In the genomic region with DNA sequence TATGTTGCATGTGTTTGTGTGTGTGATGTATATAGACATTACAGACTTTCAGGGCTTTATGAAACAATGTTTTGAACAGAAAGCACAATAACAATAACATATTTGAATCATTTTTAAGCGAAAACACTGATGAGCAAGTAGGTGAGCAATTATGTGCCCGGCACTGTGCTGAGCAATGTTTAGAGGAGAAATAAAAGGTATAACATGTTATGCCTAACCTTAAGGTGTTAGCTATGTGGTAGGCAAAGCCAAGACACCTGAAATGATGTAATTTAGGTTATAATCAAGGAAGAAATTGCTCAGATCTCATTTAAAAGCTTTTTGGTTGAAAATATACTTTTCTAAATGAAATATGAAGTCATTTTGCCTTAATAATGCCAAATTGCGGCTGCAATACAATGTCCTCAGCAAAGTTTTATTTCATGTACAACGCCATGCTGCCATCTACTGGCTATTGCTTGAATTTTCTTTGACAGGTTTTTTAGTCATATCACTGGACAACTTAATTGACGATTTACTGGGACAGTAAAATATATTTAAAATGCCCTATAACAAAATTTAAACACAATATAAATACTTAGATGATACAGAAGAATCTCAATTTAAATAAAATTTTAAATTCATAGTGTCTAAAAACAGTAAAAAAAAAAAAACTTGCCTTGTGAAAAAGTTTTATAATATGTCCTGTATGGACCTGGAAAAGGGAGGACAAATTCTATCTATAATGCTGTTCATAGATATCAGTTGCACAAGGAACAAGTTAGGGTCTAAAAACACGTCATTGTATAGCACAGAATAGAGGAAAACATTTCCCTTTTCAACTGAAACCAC, we compare ENCODE assay signal across 8 cellular contexts.
DNase-seq lines count a peak whose midpoint lies in the region; ATAC-seq and TF ChIP-seq lines count a peak whose summit lies in the region.

No MANE protein-coding gene starts in this region.

- H3K27ac Mint-ChIP-seq in GM23338, result no peak overlapping the region
- no peak overlapping the region for H3K27ac Mint-ChIP-seq in T-helper 2 cell treated with Interferon-gamma antibody and Interleukin-4, amounts not matched to agents 5 μg/mL and 100 μg/mL, for 36 hours

- no peak overlapping the region for H2AFZ ChIP-seq in GM23338
- no peak overlapping the region for H2AFZ ChIP-seq in osteoblast (ENCODE audit: low read length)

- H3K4me1 ChIP-seq in GM23338 (ENCODE audit: insufficient read depth) (peaks cover 22% of the 10 kb centered on the region), osteoblast (ENCODE audit: insufficient read depth, low read length) (no peaks in the 10 kb centered on the region)

- no peak for TF ChIP-seq POLR2A in NB4 (IDR thresholded peaks at IDR 0.05; ENCODE audit: extremely low read depth, insufficient read length)

- H3K4me3 Mint-ChIP-seq in GM23338, result no peak overlapping the region
- H3K4me3 Mint-ChIP-seq in T-helper 2 cell treated with Interferon-gamma antibody and Interleukin-4, amounts not matched to agents 5 μg/mL and 100 μg/mL, for 36 hours, result no peak overlapping the region

- H3K9me2 ChIP-seq in GM23338 (ENCODE audit: insufficient read depth), result no peaks in the 10 kb centered on the region

- peak; percentile 34; the same call in 2 of the 3 replicates for ATAC-seq in GM23338

- H4K20me1 ChIP-seq in GM23338 (replicated peaks; ENCODE audit: insufficient read depth) (no peaks in the 10 kb centered on the region), osteoblast (ENCODE audit: insufficient read depth, low read length) (no peaks in the 10 kb centered on the region)

- TF ChIP-seq CTCF in GM23338 (conservative IDR thresholded peaks at IDR 0.05; ENCODE audit: low read depth in 2 of 2), result peak; percentile 73 to 87
- peak; percentile 46 for TF ChIP-seq CTCF in NB4 (IDR thresholded peaks at IDR 0.05; ENCODE audit: low read depth, low read length)
- peak; percentile 25; the same call in 1 of the 2 replicates for TF ChIP-seq CTCF in WI38 (IDR thresholded peaks at IDR 0.05; ENCODE audit: low read depth, low read length)
- TF ChIP-seq CTCF in osteoblast (IDR thresholded peaks at IDR 0.05; ENCODE audit: extremely low read depth, low read depth, low read length), result peak; percentile 66

- H3K9me3 ChIP-seq in osteoblast (ENCODE audit: low read depth, low read length), result no peaks in the 10 kb centered on the region

- no peaks in the 10 kb centered on the region for H3K27me3 Mint-ChIP-seq in GM23338 (ENCODE audit: insufficient read depth, low read depth, poor library complexity)
- no peaks in the 10 kb centered on the region for H3K27me3 Mint-ChIP-seq in T-helper 2 cell treated with Interferon-gamma antibody and Interleukin-4, amounts not matched to agents 5 μg/mL and 100 μg/mL, for 36 hours (ENCODE audit: low read depth)

- no peaks in the 10 kb centered on the region for H3K36me3 Mint-ChIP-seq in GM23338 (ENCODE audit: low read depth)
- no peaks in the 10 kb centered on the region for H3K36me3 Mint-ChIP-seq in T-helper 2 cell treated with Interferon-gamma antibody and Interleukin-4, amounts not matched to agents 5 μg/mL and 100 μg/mL, for 36 hours (ENCODE audit: low read depth)

- DNase-seq in activated T-cell treated with anti-CD3 and anti-CD28 coated beads for 4 hours (peak; percentile 34), GM23338 (ENCODE audit: low spot score) (peak; percentile 82), NB4 (ENCODE audit: low read depth) (peak; percentile 67), fibroblast of gingiva (ENCODE audit: low read depth) (peak; percentile 46), osteoblast (ENCODE audit: insufficient read length, low spot score, missing footprints) (no peak)
- DNase-seq in activated T-cell treated with anti-CD3 and anti-CD28 coated beads, Interleukin-2, amount 50 U/mL, for 1 hour, result no peak
- DNase-seq in T-helper 2 cell treated with Interferon-gamma antibody and Interleukin-4, amounts not matched to agents 5 μg/mL and 100 μg/mL, for 36 hours (ENCODE audit: low spot score), result no peak

- no peak overlapping the region for H3K27ac ChIP-seq in GM23338 (ENCODE audit: low read depth)
- no peak overlapping the region for H3K27ac ChIP-seq in osteoblast (ENCODE audit: low read depth, low read length)

- H3K27me3 ChIP-seq in GM23338 (ENCODE audit: insufficient read depth) (no peaks in the 10 kb centered on the region), osteoblast (ENCODE audit: insufficient read depth, low read length) (no peaks in the 10 kb centered on the region)

- H3K4me2 ChIP-seq in GM23338, result no peak overlapping the region
- H3K4me2 ChIP-seq in osteoblast (ENCODE audit: insufficient read depth, low read length), result no peak overlapping the region

- H3K79me2 ChIP-seq in GM23338 (replicated peaks; ENCODE audit: insufficient read depth) (no peaks in the 10 kb centered on the region), osteoblast (ENCODE audit: insufficient read depth, low read length) (no peaks in the 10 kb centered on the region)

- peaks cover 21% of the 10 kb centered on the region for H3K4me1 Mint-ChIP-seq in GM23338
- peaks cover 15% of the 10 kb centered on the region for H3K4me1 Mint-ChIP-seq in T-helper 2 cell treated with Interferon-gamma antibody and Interleukin-4, amounts not matched to agents 5 μg/mL and 100 μg/mL, for 36 hours (ENCODE audit: low read depth)

- no peaks in the 10 kb centered on the region for H3F3A ChIP-seq in GM23338 (replicated peaks; ENCODE audit: low read depth)

- H3K9me3 Mint-ChIP-seq in GM23338, result no peaks in the 10 kb centered on the region; the same call in 2 of the 3 replicates
- no peaks in the 10 kb centered on the region for H3K9me3 Mint-ChIP-seq in T-helper 2 cell treated with Interferon-gamma antibody and Interleukin-4, amounts not matched to agents 5 μg/mL and 100 μg/mL, for 36 hours

- H3K36me3 ChIP-seq in GM23338 (ENCODE audit: insufficient read depth) (no peaks in the 10 kb centered on the region), osteoblast (ENCODE audit: insufficient read depth, low read length) (no peaks in the 10 kb centered on the region)

- H3K4me3 ChIP-seq in GM23338 (no peak overlapping the region), NB4 (ENCODE audit: low read depth, low read length) (no peak overlapping the region), WI38 (ENCODE audit: low read depth, low read length) (no peak overlapping the region), osteoblast (ENCODE audit: insufficient read depth, low read length) (no peak overlapping the region)

TF ChIP-seq in GM23338, 12 proteins besides CTCF, POLR2A, EP300 and RAD21 (continues in another document):
- TF ChIP-seq EZH2phosphoT487 (IDR thresholded peaks at IDR 0.05; ENCODE audit: unreplicated experiment) (no peak), ZNF114 (CRISPR knock-in tag; IDR thresholded peaks at IDR 0.05) (no peak), JUNB (IDR thresholded peaks at IDR 0.05; ENCODE audit: unreplicated experiment) (no peak)
- TF ChIP-seq, protein P1, sequence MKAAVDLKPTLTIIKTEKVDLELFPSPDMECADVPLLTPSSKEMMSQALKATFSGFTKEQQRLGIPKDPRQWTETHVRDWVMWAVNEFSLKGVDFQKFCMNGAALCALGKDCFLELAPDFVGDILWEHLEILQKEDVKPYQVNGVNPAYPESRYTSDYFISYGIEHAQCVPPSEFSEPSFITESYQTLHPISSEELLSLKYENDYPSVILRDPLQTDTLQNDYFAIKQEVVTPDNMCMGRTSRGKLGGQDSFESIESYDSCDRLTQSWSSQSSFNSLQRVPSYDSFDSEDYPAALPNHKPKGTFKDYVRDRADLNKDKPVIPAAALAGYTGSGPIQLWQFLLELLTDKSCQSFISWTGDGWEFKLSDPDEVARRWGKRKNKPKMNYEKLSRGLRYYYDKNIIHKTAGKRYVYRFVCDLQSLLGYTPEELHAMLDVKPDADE (IDR thresholded peaks at IDR 0.05), result no peak
- TF ChIP-seq, protein P2, sequence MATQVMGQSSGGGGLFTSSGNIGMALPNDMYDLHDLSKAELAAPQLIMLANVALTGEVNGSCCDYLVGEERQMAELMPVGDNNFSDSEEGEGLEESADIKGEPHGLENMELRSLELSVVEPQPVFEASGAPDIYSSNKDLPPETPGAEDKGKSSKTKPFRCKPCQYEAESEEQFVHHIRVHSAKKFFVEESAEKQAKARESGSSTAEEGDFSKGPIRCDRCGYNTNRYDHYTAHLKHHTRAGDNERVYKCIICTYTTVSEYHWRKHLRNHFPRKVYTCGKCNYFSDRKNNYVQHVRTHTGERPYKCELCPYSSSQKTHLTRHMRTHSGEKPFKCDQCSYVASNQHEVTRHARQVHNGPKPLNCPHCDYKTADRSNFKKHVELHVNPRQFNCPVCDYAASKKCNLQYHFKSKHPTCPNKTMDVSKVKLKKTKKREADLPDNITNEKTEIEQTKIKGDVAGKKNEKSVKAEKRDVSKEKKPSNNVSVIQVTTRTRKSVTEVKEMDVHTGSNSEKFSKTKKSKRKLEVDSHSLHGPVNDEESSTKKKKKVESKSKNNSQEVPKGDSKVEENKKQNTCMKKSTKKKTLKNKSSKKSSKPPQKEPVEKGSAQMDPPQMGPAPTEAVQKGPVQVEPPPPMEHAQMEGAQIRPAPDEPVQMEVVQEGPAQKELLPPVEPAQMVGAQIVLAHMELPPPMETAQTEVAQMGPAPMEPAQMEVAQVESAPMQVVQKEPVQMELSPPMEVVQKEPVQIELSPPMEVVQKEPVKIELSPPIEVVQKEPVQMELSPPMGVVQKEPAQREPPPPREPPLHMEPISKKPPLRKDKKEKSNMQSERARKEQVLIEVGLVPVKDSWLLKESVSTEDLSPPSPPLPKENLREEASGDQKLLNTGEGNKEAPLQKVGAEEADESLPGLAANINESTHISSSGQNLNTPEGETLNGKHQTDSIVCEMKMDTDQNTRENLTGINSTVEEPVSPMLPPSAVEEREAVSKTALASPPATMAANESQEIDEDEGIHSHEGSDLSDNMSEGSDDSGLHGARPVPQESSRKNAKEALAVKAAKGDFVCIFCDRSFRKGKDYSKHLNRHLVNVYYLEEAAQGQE (IDR thresholded peaks at IDR 0.05; ENCODE audit: unreplicated experiment), result no peak

Comparison
In these comparisons a context has a peak if more than half of its experiments do, and no peak if none do; other contexts are left out.
1. DNase-seq: peak in activated T-cell treated with anti-CD3 and anti-CD28 coated beads for 4 hours (single experiment), GM23338 (single experiment), NB4 (single experiment) and fibroblast of gingiva (single experiment); none in activated T-cell treated with anti-CD3 and anti-CD28 coated beads, Interleukin-2, amount 50 U/mL, for 1 hour (single experiment), osteoblast (single experiment) and T-helper 2 cell treated with Interferon-gamma antibody and Interleukin-4, amounts not matched to agents 5 μg/mL and 100 μg/mL, for 36 hours (single experiment).
2. CTCF ChIP-seq: peak in every context shown above with its lines; median percentile 80 in GM23338; 66 in osteoblast; 46 in NB4; 25 in WI38.